15 cellular contexts compared by ENCODE assay signal in genomic region chr5:28488752-28489151, GRCh38.
DNase-seq lines count a peak whose midpoint lies in the region; ATAC-seq and TF ChIP-seq lines count a peak whose summit lies in the region.
"Had no signal": no experiment of that assay in that cellular context is flagged by ENCODE, and none has a peak within 500 bp of the region (broad histone marks: within the 10 kb centered on the region; RNA-seq: fewer than 3 reads in every experiment).

No MANE protein-coding gene starts in this region.

- H3K36me3 ChIP-seq in GM23338 (ENCODE audit: insufficient read depth) (no peaks in the 10 kb centered on the region), SU-DHL-6 (ENCODE audit: low read length) (no peaks in the 10 kb centered on the region), lower lobe of right lung (no peaks in the 10 kb centered on the region)

- no peak overlapping the region for H3K18ac ChIP-seq in H9 (ENCODE audit: insufficient read length, low read depth, low read length)

- ATAC-seq in GM23338: no peak
- no peak for ATAC-seq in lower lobe of right lung
- no peak for ATAC-seq in GM21529 (IDR thresholded peaks at IDR 0.05; ENCODE audit: unreplicated experiment)

- H2BK12ac ChIP-seq in H9 (ENCODE audit: insufficient read length, low read depth, low read length): no peak overlapping the region

- H3K4me3 ChIP-seq in GM23338 (no peak overlapping the region), SU-DHL-6 (ENCODE audit: insufficient read depth, low read length, poor library complexity, severe bottlenecking) (no peak overlapping the region), lower lobe of right lung (no peak overlapping the region)
- H3K4me3 ChIP-seq: GM23248 had no signal

- H3K56ac ChIP-seq in H9 (ENCODE audit: insufficient read length, low read depth, low read length): no peak overlapping the region

- no peak overlapping the region for H4K91ac ChIP-seq in H9 (ENCODE audit: insufficient read length, low read depth, low read length)

- H2AFZ ChIP-seq in GM23338: peak overlapping the region; percentile 52; the same call in 1 of the 2 replicates
- H2AFZ ChIP-seq in H9 (ENCODE audit: low read length): no peak overlapping the region
- H2AFZ ChIP-seq in SU-DHL-6 (ENCODE audit: low read depth, low read length, severe bottlenecking): peak overlapping the region; percentile 15
- H2AFZ ChIP-seq: GM23248 had no signal

- no peak overlapping the region for H4K8ac ChIP-seq in H9 (replicated peaks; ENCODE audit: insufficient read length, low read depth, low read length)

- no peak overlapping the region for H2BK20ac ChIP-seq in H9 (ENCODE audit: low read depth, low read length, poor library complexity, severe bottlenecking)

- no peak overlapping the region for H2AK5ac ChIP-seq in H9 (ENCODE audit: insufficient read length, low read length)

- H3K27me3 ChIP-seq in GM23338 (ENCODE audit: insufficient read depth): no peaks in the 10 kb centered on the region
- no peaks in the 10 kb centered on the region for H3K27me3 ChIP-seq in H9 (ENCODE audit: insufficient read depth, low read length)
- H3K27me3 ChIP-seq in SU-DHL-6 (ENCODE audit: low read length): no peaks in the 10 kb centered on the region
- no peaks in the 10 kb centered on the region for H3K27me3 ChIP-seq in lower lobe of right lung (ENCODE audit: low read depth)

- H3K14ac ChIP-seq in H9 (ENCODE audit: insufficient read depth, low read length): no peak overlapping the region

- H3K4me1 ChIP-seq in GM23338 (ENCODE audit: insufficient read depth) (peaks cover 31% of the 10 kb centered on the region), H9 (ENCODE audit: insufficient read depth, low read length) (peaks cover 7% of the 10 kb centered on the region; the same call in 1 of the 2 replicates), lower lobe of right lung (no peaks in the 10 kb centered on the region)

- peak overlapping the region; percentile 53; the same call in 1 of the 2 replicates for H3K27ac Mint-ChIP-seq in GM23338
- no peak overlapping the region; a peak in 1 of 7 replicates for H3K27ac Mint-ChIP-seq in H9
- H3K27ac Mint-ChIP-seq: CD4-positive, alpha-beta memory T cell had no signal

- H4K20me1 ChIP-seq in GM23338 (replicated peaks; ENCODE audit: insufficient read depth): no peaks in the 10 kb centered on the region
- no peaks in the 10 kb centered on the region for H4K20me1 ChIP-seq in H9 (ENCODE audit: control insufficient read depth, insufficient read depth, insufficient read length)
- no peaks in the 10 kb centered on the region for H4K20me1 ChIP-seq in SU-DHL-6 (ENCODE audit: low read depth, low read length)

- no peak overlapping the region for H2BK120ac ChIP-seq in H9 (ENCODE audit: low read depth, low read length, poor library complexity, severe bottlenecking)

- no peak overlapping the region for H3K23ac ChIP-seq in H9 (ENCODE audit: insufficient read length, low read depth, low read length)

- H3K4me1 Mint-ChIP-seq in GM23338 (peaks cover 19% of the 10 kb centered on the region), H9 (peaks cover 10 to 11% of the 10 kb centered on the region in 2 experiments)
- H3K4me1 Mint-ChIP-seq: CD4-positive, alpha-beta memory T cell had no signal

- H3K23me2 ChIP-seq in H9 (ENCODE audit: insufficient read length, low read depth, low read length, poor library complexity, severe bottlenecking): no peaks in the 10 kb centered on the region

- intact Hi-C loops in lower lobe of right lung (cut with DNase I): no loop called here

- H3K79me2 ChIP-seq in GM23338 (replicated peaks; ENCODE audit: insufficient read depth) (no peaks in the 10 kb centered on the region), H9 (ENCODE audit: insufficient read depth, low read length) (no peaks in the 10 kb centered on the region), SU-DHL-6 (ENCODE audit: insufficient read depth, low read length) (no peaks in the 10 kb centered on the region)

- no peak for DNase-seq in GM23338 (ENCODE audit: low spot score)
- DNase-seq in H9: no peak
- DNase-seq in left kidney (ENCODE audit: low read depth, low spot score): peak; percentile 12
- DNase-seq in lower lobe of right lung: no peak
- DNase-seq: C1 segment of cervical spinal cord; Calu3; CD4-positive, alpha-beta memory T cell; COR-L47; DMS53; DMS79 treated with DMSO at 0.1 percent for 48 hours; GF-D8; GM23248; HCEC 1CT had no signal

- no peak overlapping the region for H3K4me3 Mint-ChIP-seq in GM23338
- H3K4me3 Mint-ChIP-seq in H9: no peak overlapping the region
- H3K4me3 Mint-ChIP-seq: CD4-positive, alpha-beta memory T cell had no signal

- H3K9me2 ChIP-seq in GM23338 (ENCODE audit: insufficient read depth): peaks cover 23% of the 10 kb centered on the region
- H3K9me2 ChIP-seq in SU-DHL-6 (replicated peaks; ENCODE audit: insufficient read depth, low read length): no peaks in the 10 kb centered on the region

- no peak overlapping the region for H2BK5ac ChIP-seq in H9 (ENCODE audit: insufficient read length, low read length)

- H3T11ph ChIP-seq in H9 (ENCODE audit: low read length): no peak overlapping the region

- H3K9me3 ChIP-seq in H9 (ENCODE audit: control insufficient read depth, low read depth, low read length): no peaks in the 10 kb centered on the region
- H3K9me3 ChIP-seq in SU-DHL-6 (ENCODE audit: insufficient read depth, low read length): no peaks in the 10 kb centered on the region
- no peaks in the 10 kb centered on the region for H3K9me3 ChIP-seq in lower lobe of right lung

- no peak overlapping the region for H3K4ac ChIP-seq in H9 (ENCODE audit: low read depth, low read length)

- WGBS in H9 (ENCODE audit: extremely low coverage, insufficient read length, low lambda C conversion rate): no CpG with 5 or more reads among the region's 2 CpGs

- TF ChIP-seq CTCF in GM23338 (conservative IDR thresholded peaks at IDR 0.05; ENCODE audit: low read depth in 2 of 2) (no peak), H9 (conservative IDR thresholded peaks at IDR 0.05) (no peak), SU-DHL-6 (IDR thresholded peaks at IDR 0.05; ENCODE audit: insufficient read depth, low read length, poor library complexity, severe bottlenecking) (no peak), lower lobe of right lung (IDR thresholded peaks at IDR 0.05) (no peak)

- no peaks in the 10 kb centered on the region for H3K79me1 ChIP-seq in H9 (ENCODE audit: insufficient read depth, low read depth, low read length, poor library complexity, severe bottlenecking)

- no peak overlapping the region for H2BK15ac ChIP-seq in H9 (ENCODE audit: low read depth, low read length)

- no peak overlapping the region for H3K27ac ChIP-seq in GM23338 (ENCODE audit: low read depth)
- H3K27ac ChIP-seq in H9 (ENCODE audit: insufficient read length, low read depth, low read length): no peak overlapping the region
- H3K27ac ChIP-seq in SU-DHL-6 (ENCODE audit: low read depth, low read length): no peak overlapping the region
- no peak overlapping the region for H3K27ac ChIP-seq in lower lobe of right lung
- H3K27ac ChIP-seq: GM23248 had no signal

- no peaks in the 10 kb centered on the region; the same call in 1 of the 3 replicates for H3K36me3 Mint-ChIP-seq in GM23338 (ENCODE audit: low read depth)
- H3K36me3 Mint-ChIP-seq in H9 (ENCODE audit: insufficient read depth in 1 of 3, low read depth in 3 of 3): no peaks in the 10 kb centered on the region; a peak in 1 of 7 replicates
- H3K36me3 Mint-ChIP-seq: CD4-positive, alpha-beta memory T cell had no signal

- peaks cover 9% of the 10 kb centered on the region; the same call in 1 of the 3 replicates for H3K9me3 Mint-ChIP-seq in GM23338
- H3K9me3 Mint-ChIP-seq in H9: peaks cover 0 to 2% of the 10 kb centered on the region in 2 experiments; a peak in 2 of 5 replicates

- no peak overlapping the region for H4K5ac ChIP-seq in H9 (ENCODE audit: insufficient read length, low read depth, low read length)

- H3K4me2 ChIP-seq in GM23338: peak overlapping the region; percentile 59
- H3K4me2 ChIP-seq in H9 (ENCODE audit: insufficient read depth, insufficient read length, low read length): peak overlapping the region; percentile 1
- no peak overlapping the region for H3K4me2 ChIP-seq in SU-DHL-6 (ENCODE audit: low read depth, low read length, poor library complexity, severe bottlenecking)

- no peaks in the 10 kb centered on the region for H3F3A ChIP-seq in GM23338 (replicated peaks; ENCODE audit: low read depth)
- no peaks in the 10 kb centered on the region for H3F3A ChIP-seq in SU-DHL-6 (ENCODE audit: insufficient read depth)

- H3K27me3 Mint-ChIP-seq in GM23338 (ENCODE audit: insufficient read depth, low read depth, poor library complexity) (peaks cover 1% of the 10 kb centered on the region), H9 (ENCODE audit: low read depth) (no peaks in the 10 kb centered on the region)
- H3K27me3 Mint-ChIP-seq: CD4-positive, alpha-beta memory T cell had no signal

- H3K9ac ChIP-seq in H9 (ENCODE audit: extremely low read depth, insufficient read length, low read length): no peak overlapping the region
- H3K9ac ChIP-seq in SU-DHL-6 (ENCODE audit: low read length): no peak overlapping the region
- H3K9ac ChIP-seq: GM23248 had no signal

TF ChIP-seq in GM23338, 12 proteins besides CTCF, POLR2A, EP300 and RAD21:
- TF ChIP-seq EZH2phosphoT487 (IDR thresholded peaks at IDR 0.05; ENCODE audit: unreplicated experiment) (no peak), JUNB (IDR thresholded peaks at IDR 0.05; ENCODE audit: unreplicated experiment) (no peak), ZNF114 (CRISPR knock-in tag; IDR thresholded peaks at IDR 0.05) (no peak), ZNF331 (CRISPR knock-in tag; IDR thresholded peaks at IDR 0.05; ENCODE audit: low read depth) (no peak), NANOG (IDR thresholded peaks at IDR 0.05; ENCODE audit: borderline replicate concordance) (peak; percentile 89), STAT1 (IDR thresholded peaks at IDR 0.05; ENCODE audit: unreplicated experiment) (no peak)
- TF ChIP-seq, protein P1, sequence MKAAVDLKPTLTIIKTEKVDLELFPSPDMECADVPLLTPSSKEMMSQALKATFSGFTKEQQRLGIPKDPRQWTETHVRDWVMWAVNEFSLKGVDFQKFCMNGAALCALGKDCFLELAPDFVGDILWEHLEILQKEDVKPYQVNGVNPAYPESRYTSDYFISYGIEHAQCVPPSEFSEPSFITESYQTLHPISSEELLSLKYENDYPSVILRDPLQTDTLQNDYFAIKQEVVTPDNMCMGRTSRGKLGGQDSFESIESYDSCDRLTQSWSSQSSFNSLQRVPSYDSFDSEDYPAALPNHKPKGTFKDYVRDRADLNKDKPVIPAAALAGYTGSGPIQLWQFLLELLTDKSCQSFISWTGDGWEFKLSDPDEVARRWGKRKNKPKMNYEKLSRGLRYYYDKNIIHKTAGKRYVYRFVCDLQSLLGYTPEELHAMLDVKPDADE (IDR thresholded peaks at IDR 0.05): no peak
TF ChIP-seq in GM23338: peak in this region for 1.
